10 cellular contexts compared by ENCODE assay signal in the genomic region with DNA sequence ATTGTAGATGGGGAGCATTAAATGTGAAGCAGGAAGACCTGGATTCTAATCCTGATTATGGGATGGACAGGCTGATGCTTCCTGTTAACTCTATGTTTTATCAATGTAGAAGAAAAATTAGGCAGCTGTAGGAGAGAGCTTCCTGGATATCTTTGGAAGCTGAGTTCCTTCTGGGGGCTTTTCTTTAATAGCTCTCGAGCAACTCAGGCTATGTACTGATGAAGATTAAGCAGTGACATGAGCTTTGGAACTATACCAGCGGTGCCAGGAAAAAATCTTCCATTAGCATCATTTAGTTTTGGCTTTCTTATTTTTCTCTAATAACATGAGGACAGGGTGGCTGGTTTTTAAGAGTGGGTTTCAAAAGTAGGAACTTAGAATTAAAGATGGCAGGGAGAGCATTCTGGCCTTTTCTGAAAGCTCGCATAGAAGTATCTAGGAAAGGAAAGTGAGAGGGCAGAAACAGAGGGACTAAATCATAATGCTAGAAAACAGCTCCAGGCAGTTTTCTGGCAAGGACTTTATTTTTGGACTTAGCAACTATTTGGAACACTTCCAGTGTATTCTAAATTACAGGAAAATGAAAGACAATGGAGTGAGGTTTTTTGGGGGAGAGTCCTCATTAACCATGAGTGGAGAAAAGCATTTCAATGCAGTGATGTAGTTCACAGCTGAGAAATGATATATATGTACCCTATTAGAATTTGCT.
DNase-seq lines count a peak whose midpoint lies in the region.
"Had no signal": no experiment of that assay in that cellular context is flagged by ENCODE, and none has a peak within 500 bp of the region (broad histone marks: within the 10 kb centered on the region; RNA-seq: fewer than 3 reads in every experiment).

No MANE protein-coding gene starts in this region.

- WGBS in thymus: 85% methylated on average over 3 of the region's 3 CpGs

- H3K27ac ChIP-seq in thymus (ENCODE audit: low read depth): peak overlapping the region; percentile 18

- no peaks in the 10 kb centered on the region for H3K27me3 ChIP-seq in thymus (ENCODE audit: control insufficient read depth, insufficient read depth)

- H3K4me3 ChIP-seq in thymus (ENCODE audit: low read length): no peak overlapping the region

- H3K4me1 ChIP-seq in thymus (ENCODE audit: control insufficient read depth, insufficient read depth, low read length): no peaks in the 10 kb centered on the region

- H3K9me3 ChIP-seq in thymus (ENCODE audit: control insufficient read depth): no peaks in the 10 kb centered on the region

- DNase-seq in NCI-H446 (lab: John Stamatoyannopoulos, UW) (peak; percentile 63 to 68), dedifferentiated amniotic fluid mesenchymal stem cell (ENCODE audit: extremely low spot score) (peak; percentile 68), lung microvascular endothelial cell (ENCODE audit: low read depth in 2 of 2) (peak; percentile 89 to 90), NCI-H146 treated with DMSO at 0.1 percent for 48 hours (lab: John Stamatoyannopoulos, UW; ENCODE audit: unreplicated experiment) (no peak), HT-29 (ENCODE audit: low spot score) (no peak), GF-D8 (lab: John Stamatoyannopoulos, UW) (no peak), NCI-H187 (lab: John Stamatoyannopoulos, UW) (no peak)
- DNase-seq: NCI-H1694, SHP77 treated with DMSO at 0.1 percent for 48 hours had no signal

- peaks cover 28% of the 10 kb centered on the region for H3K36me3 ChIP-seq in thymus (ENCODE audit: control insufficient read depth, insufficient read depth)

Comparison
In these comparisons a context has a peak if more than half of its experiments do, and no peak if none do; other contexts are left out.
1. DNase-seq: peak in NCI-H446 (2 of 2), dedifferentiated amniotic fluid mesenchymal stem cell (single experiment) and lung microvascular endothelial cell (2 of 2); none in NCI-H146 treated with DMSO at 0.1 percent for 48 hours (single experiment), HT-29 (single experiment), GF-D8 (single experiment) and NCI-H187 (0 of 2).